ENCODE assay signal across 20 cellular contexts in genomic region chr10:33414841-33415240, GRCh38.
"Had no signal": no experiment of that assay in that cellular context is flagged by ENCODE, and none has a peak within 500 bp of the region (broad histone marks: within the 10 kb centered on the region; RNA-seq: fewer than 3 reads in every experiment).

No MANE protein-coding gene starts in this region.

- H3K27me3 ChIP-seq: MG63, SJSA1 had no signal

- DNase-seq: MG63, NCI-H1092, NCI-H1105 treated with DMSO at 0.1 percent for 48 hours, NCI-H1436, NCI-H187, NCI-H2029, NCI-H2081 treated with DMSO at 0.1 percent for 48 hours, NCI-H2171, NCI-H226, NCI-H446, NCI-H510A, NCI-H524 treated with DMSO at 0.1 percent for 48 hours, NCI-H748 treated with DMSO at 0.1 percent for 48 hours, Right ventricle myocardium superior, RPMI8226, SIG-M5 had no signal

- H3K9ac ChIP-seq: KMS-11 had no signal

- H3K9me3 ChIP-seq: MG63, SJSA1 had no signal

- H3K4me3 ChIP-seq: K562, MG63, SJSA1, SK-N-MC had no signal

- H3K27ac ChIP-seq: KMS-11, SJSA1, SK-N-MC had no signal

- H3K36me3 ChIP-seq: MG63, SJSA1 had no signal

- H3K4me2 ChIP-seq: KMS-11 had no signal
